32 cellular contexts compared by ENCODE assay signal in the genomic region with DNA sequence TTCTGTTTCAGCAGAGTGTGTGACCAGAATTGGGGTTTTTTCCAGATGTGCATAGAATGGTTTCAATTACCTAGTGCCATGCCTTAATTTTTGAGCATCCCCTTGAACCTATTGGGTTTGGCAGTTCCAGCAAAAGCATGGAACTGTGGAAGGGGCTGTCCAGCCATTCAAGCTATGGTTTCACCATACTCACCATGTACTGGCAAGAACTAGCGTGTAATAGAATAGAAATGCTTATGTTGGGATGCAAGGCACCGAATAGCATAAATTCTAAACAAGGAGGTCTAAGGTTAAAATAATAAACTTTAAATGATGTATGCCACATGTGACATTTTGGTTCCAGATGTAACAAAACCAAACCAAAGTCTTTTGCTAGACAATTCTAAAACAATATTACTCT.
"Had no signal": no experiment of that assay in that cellular context is flagged by ENCODE, and none has a peak within 500 bp of the region (broad histone marks: within the 10 kb centered on the region; RNA-seq: fewer than 3 reads in every experiment).

No MANE protein-coding gene starts in this region.

- DNase-seq: activated B cell treated with CpG ODN at 0.5 μM for 24 hours; activated CD4-positive, alpha-beta memory T cell treated with anti-CD3 and anti-CD28 coated beads for 36 hours; activated CD4-positive, alpha-beta T cell treated with anti-CD3 and anti-CD28 coated beads for 4 hours; activated CD4-positive, alpha-beta T cell treated with anti-CD3 and anti-CD28 coated beads, Interleukin-2, amount 10 ng/mL, durations not matched to agents 24 days and 14 days; activated CD4-positive, alpha-beta T cell treated with anti-CD3 and anti-CD28 coated beads, Interleukin-2, amount 50 U/mL, for 1 hour; activated CD4-positive, alpha-beta T cell treated with anti-CD3 and anti-CD28 coated beads, Interleukin-2, amount 50 U/mL, for 4 hours; activated CD4-positive, CD25-positive, alpha-beta regulatory T cell treated with anti-CD3 and anti-CD28 coated beads, Interleukin-2, amount 50 U/mL, for 72 hours; activated CD8-positive, alpha-beta memory T cell treated with anti-CD3 and anti-CD28 coated beads, Interleukin-2, amount 50 U/mL, for 4 hours; activated CD8-positive, alpha-beta T cell treated with anti-CD3 and anti-CD28 coated beads for 36 hours; activated gamma-delta T cell; activated naive CD4-positive, alpha-beta T cell treated with anti-CD3 and anti-CD28 coated beads, Interleukin-2, amount 10 ng/mL, durations not matched to agents 7 days and 5 days; activated naive CD4-positive, alpha-beta T cell treated with Interleukin-2 at 50 U/mL for 16 hours; activated naive CD8-positive, alpha-beta T cell treated with anti-CD3 and anti-CD28 coated beads, Interleukin-2, amount 10 ng/mL, durations not matched to agents 7 days and 5 days; activated naive CD8-positive, alpha-beta T cell treated with anti-CD3 and anti-CD28 coated beads, Interleukin-2, amount 50 U/mL, for 24 hours; activated T-cell treated with anti-CD3 and anti-CD28 coated beads for 4 hours; activated T-cell treated with anti-CD3 and anti-CD28 coated beads, Interleukin-2, amount 50 U/mL, for 1 hour; activated T-cell treated with anti-CD3 and anti-CD28 coated beads, Interleukin-2, amount 50 U/mL, for 4 hours; activated T-cell treated with anti-CD3 and anti-CD28 coated beads, Interleukin-2, amount 50 U/mL, for 72 hours; adrenal gland; amniotic stem cell; anterior cingulate cortex; caudate nucleus; cerebellar nuclear complex; T-helper 1 cell; T-helper 2 cell; T-helper 9 cell had no signal

- H3K27me3 ChIP-seq: adrenal gland, ascending aorta, cardiac muscle cell had no signal

- H3K4me3 ChIP-seq: adrenal gland, ascending aorta, cardiac muscle cell had no signal

- H3K4me1 ChIP-seq: adrenal gland, ascending aorta had no signal

- ATAC-seq: activated CD8-positive, alpha-beta T cell treated with anti-CD3 and anti-CD28 coated beads for 36 hours; activated naive CD8-positive, alpha-beta T cell treated with anti-CD3 and anti-CD28 coated beads, Interleukin-2, amount 50 U/mL, for 24 hours; activated T-cell treated with anti-CD3 and anti-CD28 coated beads, Interleukin-2, amount 50 U/mL, for 4 hours; activated T-cell treated with anti-CD3 and anti-CD28 coated beads, Interleukin-2, amount 50 U/mL, for 72 hours; activated T-helper 17 cell treated with anti-CD3 and anti-CD28 coated beads, Interleukin-2, amount 50 U/mL, for 72 hours had no signal

- H3K27ac ChIP-seq: adrenal gland, ascending aorta, cardiac muscle cell, VCaP had no signal

- H3K36me3 ChIP-seq: adrenal gland, ascending aorta, cardiac muscle cell had no signal

- FAIRE-seq: bronchial epithelial cell, TTC549 had no signal

- H3K9me3 ChIP-seq: adrenal gland had no signal
